Comparison of ENCODE assay signal across 8 cellular contexts in genomic region chr6:121055572-121056163, GRCh38.
A peak's percentile ranks its signal among the peaks of the same experiment; 100 is the strongest.
DNase-seq lines count a peak whose midpoint lies in the region; ATAC-seq and TF ChIP-seq lines count a peak whose summit lies in the region.

No MANE protein-coding gene starts in this region.

- no peak overlapping the region for H3K4me3 Mint-ChIP-seq in progenitor cell of endocrine pancreas (ENCODE audit: low read depth)
- H3K4me3 Mint-ChIP-seq in activated CD4-positive, alpha-beta T cell treated with anti-CD3 and anti-CD28 coated beads, Interleukin-2, amount 10 ng/mL, durations not matched to agents 7 days and 5 days = no peak overlapping the region

- no peaks in the 10 kb centered on the region for H3K27me3 Mint-ChIP-seq in progenitor cell of endocrine pancreas
- no peaks in the 10 kb centered on the region for H3K27me3 Mint-ChIP-seq in activated CD4-positive, alpha-beta T cell treated with anti-CD3 and anti-CD28 coated beads, Interleukin-2, amount 10 ng/mL, durations not matched to agents 7 days and 5 days

- H2AFZ ChIP-seq in Loucy (ENCODE audit: low read length) = no peak overlapping the region

- H3K27me3 ChIP-seq in H7 (ENCODE audit: control insufficient read depth, insufficient read depth, low read length) (no peaks in the 10 kb centered on the region), Loucy (ENCODE audit: insufficient read depth, low read length, poor library complexity, severe bottlenecking) (no peaks in the 10 kb centered on the region)

- H3K9ac ChIP-seq in Loucy (ENCODE audit: low read depth, low read length, poor library complexity, severe bottlenecking) = no peak overlapping the region

- CTCF ChIA-PET in activated CD4-positive, alpha-beta T cell treated with anti-CD3 and anti-CD28 coated beads, Interleukin-2, amount 10 ng/mL, durations not matched to agents 7 days and 5 days (lab: Charles Lee) = no interaction called here

- peaks cover 7% of the 10 kb centered on the region for H3K4me1 Mint-ChIP-seq in progenitor cell of endocrine pancreas (ENCODE audit: low read depth)
- H3K4me1 Mint-ChIP-seq in activated CD4-positive, alpha-beta T cell treated with anti-CD3 and anti-CD28 coated beads, Interleukin-2, amount 10 ng/mL, durations not matched to agents 7 days and 5 days = no peaks in the 10 kb centered on the region

- no peaks in the 10 kb centered on the region for H4K20me1 ChIP-seq in Loucy (ENCODE audit: insufficient read depth, low read length, poor library complexity, severe bottlenecking)

- DNase-seq in Right ventricle myocardium inferior (ENCODE audit: missing footprints) (no peak), cardiac septum (ENCODE audit: low spot score) (no peak), H7 (peak; percentile 18), SKM-1 (lab: John Stamatoyannopoulos, UW; ENCODE audit: unreplicated experiment) (peak; percentile 52), foreskin fibroblast (peak; percentile 23 to 71), progenitor cell of endocrine pancreas (ENCODE audit: low spot score, unreplicated experiment) (no peak)
- no peak for DNase-seq in activated CD4-positive, alpha-beta T cell treated with anti-CD3 and anti-CD28 coated beads, Interleukin-2, amount 10 ng/mL, durations not matched to agents 7 days and 5 days

- no peaks in the 10 kb centered on the region for H3K9me3 ChIP-seq in Loucy (ENCODE audit: insufficient read depth, low read depth, low read length)

- H3K27ac Mint-ChIP-seq in progenitor cell of endocrine pancreas = no peak overlapping the region
- H3K27ac Mint-ChIP-seq in activated CD4-positive, alpha-beta T cell treated with anti-CD3 and anti-CD28 coated beads, Interleukin-2, amount 10 ng/mL, durations not matched to agents 7 days and 5 days = no peak overlapping the region

- H3K4me2 ChIP-seq in Loucy (ENCODE audit: low read depth, low read length, poor library complexity, severe bottlenecking) = no peak overlapping the region

- peak; percentile 60 for ATAC-seq in Right ventricle myocardium inferior

- POLR2A ChIA-PET in activated CD4-positive, alpha-beta T cell treated with anti-CD3 and anti-CD28 coated beads, Interleukin-2, amount 10 ng/mL, durations not matched to agents 7 days and 5 days (lab: Charles Lee) = no interaction called here

- no peaks in the 10 kb centered on the region for H3K36me3 Mint-ChIP-seq in progenitor cell of endocrine pancreas (ENCODE audit: insufficient read depth)
- H3K36me3 Mint-ChIP-seq in activated CD4-positive, alpha-beta T cell treated with anti-CD3 and anti-CD28 coated beads, Interleukin-2, amount 10 ng/mL, durations not matched to agents 7 days and 5 days (ENCODE audit: low read depth) = no peaks in the 10 kb centered on the region

- H3K36me3 ChIP-seq in H7 (replicated peaks; ENCODE audit: control insufficient read depth, insufficient read depth, low read length) (no peaks in the 10 kb centered on the region), Loucy (ENCODE audit: insufficient read depth, low read length) (no peaks in the 10 kb centered on the region)

- H3K4me1 ChIP-seq in Loucy (ENCODE audit: insufficient read depth, low read length, poor library complexity, severe bottlenecking) = no peaks in the 10 kb centered on the region

- H3K9me3 Mint-ChIP-seq in progenitor cell of endocrine pancreas (ENCODE audit: low read depth) = no peaks in the 10 kb centered on the region
- no peaks in the 10 kb centered on the region for H3K9me3 Mint-ChIP-seq in activated CD4-positive, alpha-beta T cell treated with anti-CD3 and anti-CD28 coated beads, Interleukin-2, amount 10 ng/mL, durations not matched to agents 7 days and 5 days

- H3K4me3 ChIP-seq in H7 (ENCODE audit: insufficient read depth, low read depth, low read length) (no peak overlapping the region), Loucy (ENCODE audit: low read length, poor library complexity, severe bottlenecking) (no peak overlapping the region), foreskin fibroblast (ENCODE audit: low read depth in 1 of 2, low read length in 2 of 2) (no peak overlapping the region)

- no peaks in the 10 kb centered on the region for H3F3A ChIP-seq in Loucy (ENCODE audit: low read depth)

- TF ChIP-seq CTCF in Loucy (conservative IDR thresholded peaks at IDR 0.05; ENCODE audit: low read length) = peak; percentile 81
- peak; percentile 65 for TF ChIP-seq CTCF in foreskin fibroblast (IDR thresholded peaks at IDR 0.05; ENCODE audit: low read depth, low read length)
- peak; percentile 80 for TF ChIP-seq CTCF in progenitor cell of endocrine pancreas (IDR thresholded peaks at IDR 0.05; ENCODE audit: unreplicated experiment)

- H3K79me2 ChIP-seq in Loucy (ENCODE audit: insufficient read depth, low read length) = no peaks in the 10 kb centered on the region

- intact Hi-C loops in Right ventricle myocardium inferior (cut with DNase I) (loop anchor here (10.0 kb wide), 2 partner anchors 249 to 1239 kb away; no protein-coding TSS in a partner anchor), cardiac septum (cut with DNase I) (loop anchor here (10.0 kb wide), 2 partner anchors 249 to 1149 kb away; no protein-coding TSS in a partner anchor)

- no peaks in the 10 kb centered on the region for H3K9me2 ChIP-seq in Loucy (replicated peaks; ENCODE audit: low read depth, low read length)

Comparison
In these comparisons a context has a peak if more than half of its experiments do, and no peak if none do; other contexts are left out.
1. DNase-seq: peak in H7 (single experiment), SKM-1 (single experiment) and foreskin fibroblast (2 of 2); none in Right ventricle myocardium inferior (single experiment), cardiac septum (single experiment), progenitor cell of endocrine pancreas (single experiment) and activated CD4-positive, alpha-beta T cell treated with anti-CD3 and anti-CD28 coated beads, Interleukin-2, amount 10 ng/mL, durations not matched to agents 7 days and 5 days (single experiment).
2. Peak in every context shown above with its lines, with median percentiles within 50 percentile points of each other: CTCF ChIP-seq.